In genomic region chr15:60548101-60548500, GRCh38 we compare ENCODE assay signal across 11 cellular contexts.
A peak's percentile ranks its signal among the peaks of the same experiment; 100 is the strongest.
DNase-seq lines count a peak whose midpoint lies in the region; ATAC-seq and TF ChIP-seq lines count a peak whose summit lies in the region.
"Had no signal": no experiment of that assay in that cellular context is flagged by ENCODE, and none has a peak within 500 bp of the region (broad histone marks: within the 10 kb centered on the region; RNA-seq: fewer than 3 reads in every experiment).

No MANE protein-coding gene starts in this region.

- no peak for TF ChIP-seq CTCF in nephron progenitor cell (IDR thresholded peaks at IDR 0.05)

- H3K27ac Mint-ChIP-seq in activated CD4-positive, alpha-beta T cell treated with anti-CD3 and anti-CD28 coated beads, Interleukin-2, amount 10 ng/mL, durations not matched to agents 24 days and 14 days, result peak overlapping the region; percentile 94
- H3K27ac Mint-ChIP-seq in nephron progenitor cell, result peak overlapping the region; percentile 88
- H3K27ac Mint-ChIP-seq: dendritic cell treated with granulocyte-macrophage colony-stimulating factor and Interleukin-4, amounts not matched to agents 40 ng/mL and 50 ng/mL, for 4 days had no signal

- peaks cover 30% of the 10 kb centered on the region for H3K36me3 Mint-ChIP-seq in activated CD4-positive, alpha-beta T cell treated with anti-CD3 and anti-CD28 coated beads, Interleukin-2, amount 10 ng/mL, durations not matched to agents 24 days and 14 days (ENCODE audit: low read depth)
- H3K36me3 Mint-ChIP-seq in nephron progenitor cell (ENCODE audit: low read depth), result peaks cover 20% of the 10 kb centered on the region

- H3K4me1 Mint-ChIP-seq in activated CD4-positive, alpha-beta T cell treated with anti-CD3 and anti-CD28 coated beads, Interleukin-2, amount 10 ng/mL, durations not matched to agents 24 days and 14 days, result peaks cover 72% of the 10 kb centered on the region
- H3K4me1 Mint-ChIP-seq in nephron progenitor cell, result peaks cover 52% of the 10 kb centered on the region

- intact Hi-C loops in activated CD4-positive, alpha-beta T cell treated with anti-CD3 and anti-CD28 coated beads, Interleukin-2, amount 10 ng/mL, durations not matched to agents 24 days and 14 days (cut with micrococcal nuclease), result loop anchor here (1.0 to 5.0 kb wide), 5 partner anchors 28 to 351 kb away; partner anchors contain the start of gene ICE2

- peaks cover 5% of the 10 kb centered on the region; the same call in 1 of the 2 replicates for H3K4me1 ChIP-seq in SJCRH30

- no peaks in the 10 kb centered on the region for H3K9me3 Mint-ChIP-seq in activated CD4-positive, alpha-beta T cell treated with anti-CD3 and anti-CD28 coated beads, Interleukin-2, amount 10 ng/mL, durations not matched to agents 24 days and 14 days
- H3K9me3 Mint-ChIP-seq in nephron progenitor cell, result no peaks in the 10 kb centered on the region
- H3K9me3 Mint-ChIP-seq: dendritic cell treated with granulocyte-macrophage colony-stimulating factor and Interleukin-4, amounts not matched to agents 40 ng/mL and 50 ng/mL, for 4 days had no signal

- H3K4me3 Mint-ChIP-seq in activated CD4-positive, alpha-beta T cell treated with anti-CD3 and anti-CD28 coated beads, Interleukin-2, amount 10 ng/mL, durations not matched to agents 24 days and 14 days, result peak overlapping the region; percentile 74
- H3K4me3 Mint-ChIP-seq in nephron progenitor cell, result peak overlapping the region; percentile 35
- H3K4me3 Mint-ChIP-seq: dendritic cell treated with granulocyte-macrophage colony-stimulating factor and Interleukin-4, amounts not matched to agents 40 ng/mL and 50 ng/mL, for 4 days had no signal

- DNase-seq in activated CD4-positive, alpha-beta T cell treated with anti-CD3 and anti-CD28 coated beads, Interleukin-2, amount 10 ng/mL, durations not matched to agents 24 days and 14 days, result peak; percentile 87
- DNase-seq in nephron progenitor cell, result no peak
- no peak for DNase-seq in SJCRH30
- DNase-seq in GM19238 (ENCODE audit: insufficient read length, low spot score), result no peak
- no peak for DNase-seq in MV-4-11 (lab: John Stamatoyannopoulos, UW)
- DNase-seq: Calu3, SHP77 had no signal

- H3K27me3 ChIP-seq in SJCRH30, result no peaks in the 10 kb centered on the region

- H3K27me3 Mint-ChIP-seq in activated CD4-positive, alpha-beta T cell treated with anti-CD3 and anti-CD28 coated beads, Interleukin-2, amount 10 ng/mL, durations not matched to agents 24 days and 14 days, result no peaks in the 10 kb centered on the region
- no peaks in the 10 kb centered on the region for H3K27me3 Mint-ChIP-seq in nephron progenitor cell (ENCODE audit: low read depth, poor library complexity)
- H3K27me3 Mint-ChIP-seq: dendritic cell treated with granulocyte-macrophage colony-stimulating factor and Interleukin-4, amounts not matched to agents 40 ng/mL and 50 ng/mL, for 4 days had no signal

- no peaks in the 10 kb centered on the region for H3K9me3 ChIP-seq in SJCRH30 (replicated peaks)

- peaks cover 4% of the 10 kb centered on the region; the same call in 1 of the 2 replicates for H3K36me3 ChIP-seq in SJCRH30

- ATAC-seq in GM18498 (IDR thresholded peaks at IDR 0.05; ENCODE audit: unreplicated experiment), result peak; percentile 80
- peak; percentile 87 for ATAC-seq in HG02678 (IDR thresholded peaks at IDR 0.05; ENCODE audit: unreplicated experiment)
- no peak for ATAC-seq in esophagus mucosa

- no peak overlapping the region for H3K4me3 ChIP-seq in SJCRH30

- H3K27ac ChIP-seq in SJCRH30, result no peak overlapping the region
